1 cellular context compared by ENCODE assay signal in the genomic region with DNA sequence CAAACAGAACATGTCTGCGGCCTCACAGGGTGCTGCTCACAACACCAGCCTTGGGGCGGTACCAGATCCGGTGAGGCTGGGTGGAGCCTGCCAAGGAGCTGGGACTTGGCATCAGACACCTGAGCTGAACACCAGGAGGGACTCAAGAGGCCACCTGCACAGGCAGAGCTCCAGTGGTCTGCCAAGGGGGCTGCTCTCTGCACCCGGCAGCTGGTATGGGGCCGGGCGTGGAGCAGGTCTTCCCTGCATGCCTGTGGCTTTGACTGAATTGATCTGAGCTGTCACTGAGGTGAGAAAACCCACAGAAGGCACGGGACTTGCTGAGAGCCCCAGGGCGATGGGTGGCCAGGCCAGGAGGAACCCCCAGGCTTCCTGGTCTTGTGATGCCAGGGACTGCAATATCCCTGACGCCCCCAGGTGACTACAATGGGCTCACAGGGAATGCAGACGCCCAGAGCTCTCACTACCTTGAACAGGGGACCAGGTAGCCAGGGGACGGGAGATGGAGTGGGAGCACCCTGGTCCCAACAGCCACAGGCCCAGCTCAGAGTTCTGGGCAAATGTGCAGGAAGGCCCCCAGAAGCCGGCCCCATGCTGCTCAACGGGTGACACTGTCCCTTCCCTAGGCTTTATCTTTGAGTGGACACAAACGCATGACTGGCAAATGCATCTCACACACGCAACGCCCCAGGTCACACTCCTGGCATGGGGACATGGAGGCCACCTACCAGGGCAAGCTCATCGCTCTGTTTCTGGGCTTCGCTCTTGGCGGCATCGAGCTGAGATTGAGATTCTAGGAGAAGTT.
TF ChIP-seq lines count a peak whose summit lies in the region.

No MANE protein-coding gene starts in this region.

TF ChIP-seq in GM23338, 12 proteins besides CTCF, POLR2A, EP300 and RAD21 (continued from another document):
- TF ChIP-seq, protein P1, sequence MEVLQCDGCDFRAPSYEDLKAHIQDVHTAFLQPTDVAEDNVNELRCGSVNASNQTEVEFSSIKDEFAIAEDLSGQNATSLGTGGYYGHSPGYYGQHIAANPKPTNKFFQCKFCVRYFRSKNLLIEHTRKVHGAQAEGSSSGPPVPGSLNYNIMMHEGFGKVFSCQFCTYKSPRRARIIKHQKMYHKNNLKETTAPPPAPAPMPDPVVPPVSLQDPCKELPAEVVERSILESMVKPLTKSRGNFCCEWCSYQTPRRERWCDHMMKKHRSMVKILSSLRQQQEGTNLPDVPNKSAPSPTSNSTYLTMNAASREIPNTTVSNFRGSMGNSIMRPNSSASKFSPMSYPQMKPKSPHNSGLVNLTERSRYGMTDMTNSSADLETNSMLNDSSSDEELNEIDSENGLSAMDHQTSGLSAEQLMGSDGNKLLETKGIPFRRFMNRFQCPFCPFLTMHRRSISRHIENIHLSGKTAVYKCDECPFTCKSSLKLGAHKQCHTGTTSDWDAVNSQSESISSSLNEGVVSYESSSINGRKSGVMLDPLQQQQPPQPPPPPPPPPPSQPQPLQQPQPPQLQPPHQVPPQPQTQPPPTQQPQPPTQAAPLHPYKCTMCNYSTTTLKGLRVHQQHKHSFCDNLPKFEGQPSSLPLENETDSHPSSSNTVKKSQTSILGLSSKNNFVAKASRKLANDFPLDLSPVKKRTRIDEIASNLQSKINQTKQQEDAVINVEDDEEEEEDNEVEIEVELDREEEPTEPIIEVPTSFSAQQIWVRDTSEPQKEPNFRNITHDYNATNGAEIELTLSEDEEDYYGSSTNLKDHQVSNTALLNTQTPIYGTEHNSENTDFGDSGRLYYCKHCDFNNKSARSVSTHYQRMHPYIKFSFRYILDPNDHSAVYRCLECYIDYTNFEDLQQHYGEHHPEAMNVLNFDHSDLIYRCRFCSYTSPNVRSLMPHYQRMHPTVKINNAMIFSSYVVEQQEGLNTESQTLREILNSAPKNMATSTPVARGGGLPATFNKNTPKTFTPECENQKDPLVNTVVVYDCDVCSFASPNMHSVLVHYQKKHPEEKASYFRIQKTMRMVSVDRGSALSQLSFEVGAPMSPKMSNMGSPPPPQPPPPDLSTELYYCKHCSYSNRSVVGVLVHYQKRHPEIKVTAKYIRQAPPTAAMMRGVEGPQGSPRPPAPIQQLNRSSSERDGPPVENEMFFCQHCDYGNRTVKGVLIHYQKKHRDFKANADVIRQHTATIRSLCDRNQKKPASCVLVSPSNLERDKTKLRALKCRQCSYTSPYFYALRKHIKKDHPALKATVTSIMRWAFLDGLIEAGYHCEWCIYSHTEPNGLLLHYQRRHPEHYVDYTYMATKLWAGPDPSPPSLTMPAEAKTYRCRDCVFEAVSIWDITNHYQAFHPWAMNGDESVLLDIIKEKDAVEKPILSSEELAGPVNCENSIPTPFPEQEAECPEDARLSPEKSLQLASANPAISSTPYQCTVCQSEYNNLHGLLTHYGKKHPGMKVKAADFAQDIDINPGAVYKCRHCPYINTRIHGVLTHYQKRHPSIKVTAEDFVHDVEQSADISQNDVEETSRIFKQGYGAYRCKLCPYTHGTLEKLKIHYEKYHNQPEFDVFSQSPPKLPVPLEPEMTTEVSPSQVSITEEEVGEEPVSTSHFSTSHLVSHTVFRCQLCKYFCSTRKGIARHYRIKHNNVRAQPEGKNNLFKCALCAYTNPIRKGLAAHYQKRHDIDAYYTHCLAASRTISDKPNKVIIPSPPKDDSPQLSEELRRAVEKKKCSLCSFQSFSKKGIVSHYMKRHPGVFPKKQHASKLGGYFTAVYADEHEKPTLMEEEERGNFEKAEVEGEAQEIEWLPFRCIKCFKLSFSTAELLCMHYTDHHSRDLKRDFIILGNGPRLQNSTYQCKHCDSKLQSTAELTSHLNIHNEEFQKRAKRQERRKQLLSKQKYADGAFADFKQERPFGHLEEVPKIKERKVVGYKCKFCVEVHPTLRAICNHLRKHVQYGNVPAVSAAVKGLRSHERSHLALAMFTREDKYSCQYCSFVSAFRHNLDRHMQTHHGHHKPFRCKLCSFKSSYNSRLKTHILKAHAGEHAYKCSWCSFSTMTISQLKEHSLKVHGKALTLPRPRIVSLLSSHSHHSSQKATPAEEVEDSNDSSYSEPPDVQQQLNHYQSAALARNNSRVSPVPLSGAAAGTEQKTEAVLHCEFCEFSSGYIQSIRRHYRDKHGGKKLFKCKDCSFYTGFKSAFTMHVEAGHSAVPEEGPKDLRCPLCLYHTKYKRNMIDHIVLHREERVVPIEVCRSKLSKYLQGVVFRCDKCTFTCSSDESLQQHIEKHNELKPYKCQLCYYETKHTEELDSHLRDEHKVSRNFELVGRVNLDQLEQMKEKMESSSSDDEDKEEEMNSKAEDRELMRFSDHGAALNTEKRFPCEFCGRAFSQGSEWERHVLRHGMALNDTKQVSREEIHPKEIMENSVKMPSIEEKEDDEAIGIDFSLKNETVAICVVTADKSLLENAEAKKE (CRISPR knock-in tag; IDR thresholded peaks at IDR 0.05), result no peak
- TF ChIP-seq JUNB (IDR thresholded peaks at IDR 0.05; ENCODE audit: unreplicated experiment) (no peak), STAT1 (IDR thresholded peaks at IDR 0.05; ENCODE audit: unreplicated experiment) (no peak), EZH2 (IDR thresholded peaks at IDR 0.05; ENCODE audit: low read depth, unreplicated experiment) (no peak), EZH2phosphoT487 (IDR thresholded peaks at IDR 0.05; ENCODE audit: unreplicated experiment) (no peak), NANOG (IDR thresholded peaks at IDR 0.05; ENCODE audit: borderline replicate concordance) (no peak)
- TF ChIP-seq, protein P2, sequence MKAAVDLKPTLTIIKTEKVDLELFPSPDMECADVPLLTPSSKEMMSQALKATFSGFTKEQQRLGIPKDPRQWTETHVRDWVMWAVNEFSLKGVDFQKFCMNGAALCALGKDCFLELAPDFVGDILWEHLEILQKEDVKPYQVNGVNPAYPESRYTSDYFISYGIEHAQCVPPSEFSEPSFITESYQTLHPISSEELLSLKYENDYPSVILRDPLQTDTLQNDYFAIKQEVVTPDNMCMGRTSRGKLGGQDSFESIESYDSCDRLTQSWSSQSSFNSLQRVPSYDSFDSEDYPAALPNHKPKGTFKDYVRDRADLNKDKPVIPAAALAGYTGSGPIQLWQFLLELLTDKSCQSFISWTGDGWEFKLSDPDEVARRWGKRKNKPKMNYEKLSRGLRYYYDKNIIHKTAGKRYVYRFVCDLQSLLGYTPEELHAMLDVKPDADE (IDR thresholded peaks at IDR 0.05), result no peak
- TF ChIP-seq, protein P3, sequence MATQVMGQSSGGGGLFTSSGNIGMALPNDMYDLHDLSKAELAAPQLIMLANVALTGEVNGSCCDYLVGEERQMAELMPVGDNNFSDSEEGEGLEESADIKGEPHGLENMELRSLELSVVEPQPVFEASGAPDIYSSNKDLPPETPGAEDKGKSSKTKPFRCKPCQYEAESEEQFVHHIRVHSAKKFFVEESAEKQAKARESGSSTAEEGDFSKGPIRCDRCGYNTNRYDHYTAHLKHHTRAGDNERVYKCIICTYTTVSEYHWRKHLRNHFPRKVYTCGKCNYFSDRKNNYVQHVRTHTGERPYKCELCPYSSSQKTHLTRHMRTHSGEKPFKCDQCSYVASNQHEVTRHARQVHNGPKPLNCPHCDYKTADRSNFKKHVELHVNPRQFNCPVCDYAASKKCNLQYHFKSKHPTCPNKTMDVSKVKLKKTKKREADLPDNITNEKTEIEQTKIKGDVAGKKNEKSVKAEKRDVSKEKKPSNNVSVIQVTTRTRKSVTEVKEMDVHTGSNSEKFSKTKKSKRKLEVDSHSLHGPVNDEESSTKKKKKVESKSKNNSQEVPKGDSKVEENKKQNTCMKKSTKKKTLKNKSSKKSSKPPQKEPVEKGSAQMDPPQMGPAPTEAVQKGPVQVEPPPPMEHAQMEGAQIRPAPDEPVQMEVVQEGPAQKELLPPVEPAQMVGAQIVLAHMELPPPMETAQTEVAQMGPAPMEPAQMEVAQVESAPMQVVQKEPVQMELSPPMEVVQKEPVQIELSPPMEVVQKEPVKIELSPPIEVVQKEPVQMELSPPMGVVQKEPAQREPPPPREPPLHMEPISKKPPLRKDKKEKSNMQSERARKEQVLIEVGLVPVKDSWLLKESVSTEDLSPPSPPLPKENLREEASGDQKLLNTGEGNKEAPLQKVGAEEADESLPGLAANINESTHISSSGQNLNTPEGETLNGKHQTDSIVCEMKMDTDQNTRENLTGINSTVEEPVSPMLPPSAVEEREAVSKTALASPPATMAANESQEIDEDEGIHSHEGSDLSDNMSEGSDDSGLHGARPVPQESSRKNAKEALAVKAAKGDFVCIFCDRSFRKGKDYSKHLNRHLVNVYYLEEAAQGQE (IDR thresholded peaks at IDR 0.05; ENCODE audit: unreplicated experiment), result no peak
